9 cellular contexts compared by ENCODE assay signal in the genomic region with DNA sequence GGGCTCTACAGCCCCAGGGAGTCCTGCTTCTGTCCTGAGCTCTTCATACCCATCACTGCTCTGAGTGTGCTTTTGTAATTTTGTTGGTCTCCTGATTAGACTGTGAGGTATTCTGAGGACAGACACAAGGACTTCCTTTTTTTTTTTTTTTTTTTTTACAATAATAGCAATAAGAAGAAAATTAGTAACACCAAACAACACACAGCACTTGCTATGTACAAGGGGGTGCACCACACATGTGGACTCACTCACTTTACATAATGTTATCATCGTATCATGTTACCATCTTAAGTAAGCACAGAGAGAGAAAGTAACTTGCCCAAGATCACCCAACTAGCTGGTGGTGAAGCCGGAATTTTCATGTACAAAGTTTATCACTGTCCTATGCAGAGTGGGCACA. TPM values are rescaled to one million over a fixed set of nuclear protein-coding genes. Genes with fewer than 3 reads are reported as not detected.
DNase-seq lines count a peak whose midpoint lies in the region; ATAC-seq and TF ChIP-seq lines count a peak whose summit lies in the region.
"Had no signal": no experiment of that assay in that cellular context is flagged by ENCODE, and none has a peak within 500 bp of the region (broad histone marks: within the 10 kb centered on the region; RNA-seq: fewer than 3 reads in every experiment).

No MANE protein-coding gene starts in this region.

- H3K4me1 ChIP-seq in transverse colon: peaks cover 22 to 69% (median 26%) of the 10 kb centered on the region in 4 donors

- no peaks in the 10 kb centered on the region for H3K27me3 Mint-ChIP-seq in activated T-cell treated with anti-CD3 and anti-CD28 coated beads, Interleukin-2, amount 50 U/mL, for 24 hours

- TF ChIP-seq EP300 in transverse colon (IDR thresholded peaks at IDR 0.05; ENCODE audit: low read depth): no peak

- H3K36me3 ChIP-seq in transverse colon: no peaks in the 10 kb centered on the region

- peak overlapping the region; percentile 10 to 61 (median 41) for H3K27ac ChIP-seq in transverse colon

- H3K27me3 ChIP-seq in transverse colon: no peaks in the 10 kb centered on the region

- DNase-seq in activated T-cell treated with anti-CD3 and anti-CD28 coated beads, Interleukin-2, amount 50 U/mL, for 24 hours: no peak
- DNase-seq in activated T-cell treated with anti-CD3 and anti-CD28 coated beads for 4 hours: no peak
- DNase-seq in RPMI7951 (ENCODE audit: low read depth): peak; percentile 62
- no peak for DNase-seq in left ventricle myocardium superior
- DNase-seq in transverse colon: no peak
- DNase-seq in HuH-7.5 (ENCODE audit: low spot score): no peak
- DNase-seq: NCI-H1930 had no signal

- H3K36me3 Mint-ChIP-seq in activated T-cell treated with anti-CD3 and anti-CD28 coated beads, Interleukin-2, amount 50 U/mL, for 24 hours (ENCODE audit: low read depth): peaks cover 75% of the 10 kb centered on the region

- WGBS in transverse colon (ENCODE audit: low coverage in 1 of 2), 2 donors: 79 to 86% methylated on average over 2 of the region's 2 CpGs

- H3K4me3 Mint-ChIP-seq in activated T-cell treated with anti-CD3 and anti-CD28 coated beads, Interleukin-2, amount 50 U/mL, for 24 hours: no peak overlapping the region

- no peaks in the 10 kb centered on the region for H3K9me3 ChIP-seq in transverse colon

- TF ChIP-seq POLR2A in transverse colon (IDR thresholded peaks at IDR 0.05): no peak

- intact Hi-C loops in left ventricle myocardium superior (cut with micrococcal nuclease) (no loop called here), transverse colon (cut with DNase I; ENCODE audit: low total_unique reads) (no loop called here)

- H3K9me3 Mint-ChIP-seq in activated T-cell treated with anti-CD3 and anti-CD28 coated beads, Interleukin-2, amount 50 U/mL, for 24 hours: no peaks in the 10 kb centered on the region

- TF ChIP-seq CTCF in transverse colon (IDR thresholded peaks at IDR 0.05): no peak

- in situ Hi-C loops in transverse colon (cut with MboI; ENCODE audit: low pct_ligation_motif_present in 1 of 4, low pct_unique_long_range_greater_than_20kb in 1 of 4, low sequenced_read_pairs in 3 of 4): no loop called here

- H3K4me1 Mint-ChIP-seq in activated T-cell treated with anti-CD3 and anti-CD28 coated beads, Interleukin-2, amount 50 U/mL, for 24 hours (ENCODE audit: low read depth): peaks cover 93% of the 10 kb centered on the region

- no peak overlapping the region for H3K4me3 ChIP-seq in transverse colon

- peak; percentile 24 for ATAC-seq in left ventricle myocardium superior
- ATAC-seq in HG02970 (IDR thresholded peaks at IDR 0.05; ENCODE audit: low FRiP score, unreplicated experiment): no peak
- ATAC-seq in GM19452 (IDR thresholded peaks at IDR 0.05; ENCODE audit: unreplicated experiment): no peak

- peak overlapping the region; percentile 71 for H3K27ac Mint-ChIP-seq in activated T-cell treated with anti-CD3 and anti-CD28 coated beads, Interleukin-2, amount 50 U/mL, for 24 hours

RNA-seq across cellular contexts. Expression of a gene that starts 34.5 kb away (rescaled TPM):
- 9.5 and 15.6 TPM in 2 replicates for total RNA-seq in RPMI7951 (2014; rRNA removed; shearing (Covaris generic))
- total RNA-seq in left ventricle myocardium superior: 32.7 TPM
- total RNA-seq in transverse colon: 10 to 100 TPM; 12.7 to 53.4 (median 41.0) TPM
